Comparison of ENCODE assay signal across 10 cellular contexts in genomic region chrX:13764765-13765164, GRCh38. TPM values are rescaled to one million over a fixed set of nuclear protein-coding genes. Genes with fewer than 3 reads are reported as not detected.
A peak's percentile ranks its signal among the peaks of the same experiment; 100 is the strongest.
DNase-seq lines count a peak whose midpoint lies in the region; ATAC-seq and TF ChIP-seq lines count a peak whose summit lies in the region.
"Had no signal": no experiment of that assay in that cellular context is flagged by ENCODE, and none has a peak within 500 bp of the region (broad histone marks: within the 10 kb centered on the region; RNA-seq: fewer than 3 reads in every experiment).

No MANE protein-coding gene starts in this region.

- TF ChIP-seq EP300 in transverse colon (IDR thresholded peaks at IDR 0.05; ENCODE audit: low read depth) = no peak

- H3K9me3 ChIP-seq in SJCRH30 (replicated peaks) = no peaks in the 10 kb centered on the region
- H3K9me3 ChIP-seq in CD8-positive, alpha-beta memory T cell (ENCODE audit: low read length) = no peaks in the 10 kb centered on the region
- H3K9me3 ChIP-seq in transverse colon = no peaks in the 10 kb centered on the region
- H3K9me3 ChIP-seq: SJSA1 had no signal

- H3K27me3 Mint-ChIP-seq in CD8-positive, alpha-beta memory T cell = peaks cover 0 to 3% of the 10 kb centered on the region in 2 donors

- DNase-seq in D341Med (ENCODE audit: low spot score) (peak; percentile 49), SJCRH30 (peak; percentile 42 to 63), foreskin keratinocyte (no peak), omental fat pad (ENCODE audit: low spot score) (no peak), transverse colon (no peak)
- DNase-seq in CD8-positive, alpha-beta memory T cell = no peak
- no peak for DNase-seq in stimulated activated CD4-positive, alpha-beta T cell treated with anti-CD3 and anti-CD28 coated beads, Interleukin-15, amount 100 ng/mL, for 24 hours
- DNase-seq: activated effector memory CD4-positive, alpha-beta T cell treated with anti-CD3 and anti-CD28 coated beads, Interleukin-2, amount 50 U/mL, for 16 hours had no signal

- H3K27ac ChIP-seq in SJCRH30 (no peak overlapping the region), foreskin keratinocyte (no peak overlapping the region), transverse colon (peak overlapping the region in 1 of 4 donors; percentile 16)
- no peak overlapping the region for H3K27ac ChIP-seq in CD8-positive, alpha-beta memory T cell (ENCODE audit: low read depth, low read length)
- H3K27ac ChIP-seq: SJSA1 had no signal

- H3K4me3 ChIP-seq in SJCRH30 (no peak overlapping the region), transverse colon (no peak overlapping the region)
- H3K4me3 ChIP-seq in CD8-positive, alpha-beta memory T cell (ENCODE audit: low read length) = no peak overlapping the region
- H3K4me3 ChIP-seq: SJSA1 had no signal

- TF ChIP-seq POLR2A in transverse colon (IDR thresholded peaks at IDR 0.05) = no peak

- 60 to 75% methylated on average over 1 to 6 of the region's 6 CpGs for WGBS in transverse colon (ENCODE audit: low coverage in 1 of 2), 2 donors

- CTCF ChIA-PET in CD8-positive, alpha-beta memory T cell (lab: Charles Lee) = interaction anchor here (0.7 kb wide), 1 partner anchor 258 kb away, joined by 3 read pairs; no protein-coding TSS in a partner anchor

- H3K27ac Mint-ChIP-seq in CD8-positive, alpha-beta memory T cell = no peak overlapping the region

- H3K4me1 ChIP-seq in SJCRH30 = no peaks in the 10 kb centered on the region
- H3K4me1 ChIP-seq in foreskin keratinocyte = no peaks in the 10 kb centered on the region
- H3K4me1 ChIP-seq in CD8-positive, alpha-beta memory T cell (ENCODE audit: insufficient read depth, low read length) = no peaks in the 10 kb centered on the region
- peaks cover 0 to 3% (median 1%) of the 10 kb centered on the region in 4 donors for H3K4me1 ChIP-seq in transverse colon
- H3K4me1 ChIP-seq: SJSA1 had no signal

- TF ChIP-seq CTCF in foreskin keratinocyte (conservative IDR thresholded peaks at IDR 0.05) (peak; percentile 9), omental fat pad (IDR thresholded peaks at IDR 0.05) (no peak), transverse colon (IDR thresholded peaks at IDR 0.05) (no peak)

- no peaks in the 10 kb centered on the region for H3K9me3 Mint-ChIP-seq in CD8-positive, alpha-beta memory T cell

- no peak overlapping the region for H3K4me3 Mint-ChIP-seq in CD8-positive, alpha-beta memory T cell

- H3K4me1 Mint-ChIP-seq in CD8-positive, alpha-beta memory T cell = peaks cover 0 to 15% (median 5%) of the 10 kb centered on the region in 3 donors

- peaks cover 71% of the 10 kb centered on the region for H3K36me3 ChIP-seq in SJCRH30
- peaks cover 30% of the 10 kb centered on the region for H3K36me3 ChIP-seq in CD8-positive, alpha-beta memory T cell (ENCODE audit: insufficient read depth, low read length)
- no peaks in the 10 kb centered on the region for H3K36me3 ChIP-seq in transverse colon
- H3K36me3 ChIP-seq: SJSA1 had no signal

- H3K36me3 Mint-ChIP-seq in CD8-positive, alpha-beta memory T cell = peaks cover 11 to 91% (median 36%) of the 10 kb centered on the region in 3 donors

- no peak for ATAC-seq in foreskin keratinocyte
- ATAC-seq in omental fat pad (ENCODE audit: low FRiP score) = peak; percentile 21
- ATAC-seq in GM18517 (IDR thresholded peaks at IDR 0.05; ENCODE audit: unreplicated experiment) = no peak

- H3K27me3 ChIP-seq in SJCRH30 (no peaks in the 10 kb centered on the region), foreskin keratinocyte (no peaks in the 10 kb centered on the region), transverse colon (no peaks in the 10 kb centered on the region)
- no peaks in the 10 kb centered on the region for H3K27me3 ChIP-seq in CD8-positive, alpha-beta memory T cell (ENCODE audit: insufficient read depth, low read length, poor library complexity, severe bottlenecking)
- H3K27me3 ChIP-seq: SJSA1 had no signal

- intact Hi-C loops in transverse colon (cut with DNase I; ENCODE audit: low total_unique reads) = no loop called here

- POLR2A ChIA-PET in CD8-positive, alpha-beta memory T cell (lab: Charles Lee) = no interaction called here

- in situ Hi-C loops in transverse colon (cut with MboI; ENCODE audit: low pct_ligation_motif_present in 1 of 4, low pct_unique_long_range_greater_than_20kb in 1 of 4, low sequenced_read_pairs in 3 of 4) = loop anchor here in 2 of 4 donors (25.0 kb wide), 2 partner anchors 252 to 273 kb away; partner anchors contain the start of gene GEMIN8 (in 2 of the 2)

RNA-seq across cellular contexts. Expression of gene OFD1, which starts 30.2 kb away (rescaled TPM):
- total RNA-seq in SJCRH30 (2014; rRNA removed; shearing (Covaris generic)) = 23.8 and 28.4 TPM in 2 replicates
- total RNA-seq in foreskin keratinocyte = 10.2 and 11.3 TPM in 2 replicates
- polyA plus RNA-seq in foreskin keratinocyte = 6.9 and 7.2 TPM in 2 replicates
- total RNA-seq in omental fat pad = 10 to 100 TPM; 13.2 to 25.1 (median 17.1) TPM
- 10 to 100 TPM; 29.1 to 30.4 TPM for total RNA-seq in CD8-positive, alpha-beta memory T cell
- 46.3 TPM for polyA plus RNA-seq in CD8-positive, alpha-beta memory T cell
- total RNA-seq in transverse colon = 100 to 1,000 TPM in 1 of 4 donors, 10 to 100 TPM in 3; 27.2 to 184 (median 62.8) TPM

RNA-seq across cellular contexts. Expression of gene TRAPPC2, which starts 30.3 kb away (rescaled TPM):
- 33.1 and 38.8 TPM in 2 replicates for total RNA-seq in SJCRH30 (2014; rRNA removed; shearing (Covaris generic))
- total RNA-seq in foreskin keratinocyte = 8.5 and 9.3 TPM in 2 replicates
- polyA plus RNA-seq in foreskin keratinocyte = 3.9 and 5.5 TPM in 2 replicates
- total RNA-seq in omental fat pad = 10 to 100 TPM in 1 of 4 donors, 1 to 10 TPM in 3; 6.6 to 13.1 (median 8.7) TPM
- total RNA-seq in CD8-positive, alpha-beta memory T cell = 10 to 100 TPM; 18.7 to 19.0 TPM
- 50.6 TPM for polyA plus RNA-seq in CD8-positive, alpha-beta memory T cell
- total RNA-seq in transverse colon = 10 to 100 TPM; 14.2 to 25.9 (median 15.1) TPM

RNA-seq across cellular contexts. Expression of gene GPM6B, which starts 52.1 kb away (rescaled TPM):
- total RNA-seq in SJCRH30 (2014; rRNA removed; shearing (Covaris generic)) = 85.4 and 89.5 TPM in 2 replicates
- total RNA-seq in foreskin keratinocyte (0.17 TPM in 1 of 2 replicates, not detected in the other), omental fat pad (1 to 10 TPM; 1.4 to 9.1 (median 6.5) TPM), transverse colon (1 to 10 TPM; 1.5 to 7.6 (median 5.0) TPM)
- polyA plus RNA-seq in foreskin keratinocyte = 0.01 TPM in 1 of 2 replicates, not detected in the other
- total RNA-seq in CD8-positive, alpha-beta memory T cell = not detected
- polyA plus RNA-seq in CD8-positive, alpha-beta memory T cell = 0.30 TPM
- total RNA-seq: SJSA1 had no signal

Comparison
In these comparisons a context has a peak if more than half of its experiments do, and no peak if none do; other contexts are left out.
1. DNase-seq: peak in D341Med (single experiment) and SJCRH30 (2 of 2); none in foreskin keratinocyte (0 of 2), omental fat pad (single experiment), CD8-positive, alpha-beta memory T cell (0 of 5), stimulated activated CD4-positive, alpha-beta T cell treated with anti-CD3 and anti-CD28 coated beads, Interleukin-15, amount 100 ng/mL, for 24 hours (single experiment) and transverse colon (single experiment).